33 cellular contexts compared by ENCODE assay signal in genomic region chr11:24216488-24216887, GRCh38.
"Had no signal": no experiment of that assay in that cellular context is flagged by ENCODE, and none has a peak within 500 bp of the region (broad histone marks: within the 10 kb centered on the region; RNA-seq: fewer than 3 reads in every experiment).

No MANE protein-coding gene starts in this region.

- FAIRE-seq: astrocyte, bronchial epithelial cell had no signal

- H3K9me3 ChIP-seq: adrenal gland, ascending aorta, body of pancreas, breast epithelium had no signal

- H3K27me3 ChIP-seq: adrenal gland, ascending aorta, body of pancreas, brain microvascular endothelial cell, breast epithelium, cardiac muscle cell had no signal

- H3K4me3 ChIP-seq: adrenal gland, ascending aorta, body of pancreas, breast epithelium, cardiac muscle cell had no signal

- H3K4me1 ChIP-seq: adrenal gland, ascending aorta, body of pancreas, breast epithelium had no signal

- H3K36me3 ChIP-seq: adrenal gland, ascending aorta, brain microvascular endothelial cell, breast epithelium, cardiac muscle cell had no signal

- DNase-seq: activated effector memory CD4-positive, alpha-beta T cell treated with anti-CD3 and anti-CD28 coated beads, Interleukin-2, amount 50 U/mL, for 16 hours; activated effector memory CD4-positive, alpha-beta T cell treated with Interleukin-2 at 50 U/mL for 16 hours; activated gamma-delta T cell; activated gamma-delta T cell treated with Interleukin-2 at 50 U/mL for 16 hours; activated naive CD4-positive, alpha-beta T cell; activated naive CD4-positive, alpha-beta T cell treated with anti-CD3 and anti-CD28 coated beads for 36 hours; activated naive CD4-positive, alpha-beta T cell treated with anti-CD3 and anti-CD28 coated beads, Interleukin-2, amount 10 ng/mL, durations not matched to agents 7 days and 5 days; activated naive CD4-positive, alpha-beta T cell treated with anti-CD3 and anti-CD28 coated beads, Interleukin-2, amount 50 U/mL, for 16 hours; activated naive CD4-positive, alpha-beta T cell treated with Interleukin-2 at 50 U/mL for 16 hours; activated naive CD8-positive, alpha-beta T cell treated with anti-CD3 and anti-CD28 coated beads for 36 hours; activated naive CD8-positive, alpha-beta T cell treated with anti-CD3 and anti-CD28 coated beads, Interleukin-2, amount 10 ng/mL, durations not matched to agents 7 days and 5 days; activated naive CD8-positive, alpha-beta T cell treated with anti-CD3 and anti-CD28 coated beads, Interleukin-2, amount 50 U/mL, for 24 hours; activated T-cell treated with anti-CD3 and anti-CD28 coated beads, Interleukin-2, amount 50 U/mL, for 24 hours; activated T-cell treated with anti-CD3 and anti-CD28 coated beads, Interleukin-2, amount 50 U/mL, for 4 hours; activated T-cell treated with anti-CD3 and anti-CD28 coated beads, Interleukin-2, amount 50 U/mL, for 48 hours; activated T-cell treated with anti-CD3 and anti-CD28 coated beads, Interleukin-2, amount 50 U/mL, for 72 hours; adrenal gland; amniotic stem cell; amygdala; anterior cingulate cortex; aorta; body of pancreas; brain microvascular endothelial cell; caudate nucleus; central memory CD4-positive, alpha-beta T cell; cerebellar nuclear complex had no signal

- ATAC-seq: activated naive CD4-positive, alpha-beta T cell treated with anti-CD3 and anti-CD28 coated beads, Interleukin-2, amount 50 U/mL, for 72 hours; activated naive CD8-positive, alpha-beta T cell treated with anti-CD3 and anti-CD28 coated beads, Interleukin-2, amount 50 U/mL, for 24 hours; activated T-cell treated with anti-CD3 and anti-CD28 coated beads, Interleukin-2, amount 50 U/mL, for 4 hours; activated T-cell treated with anti-CD3 and anti-CD28 coated beads, Interleukin-2, amount 50 U/mL, for 72 hours; activated T-helper 17 cell treated with anti-CD3 and anti-CD28 coated beads, Interleukin-2, amount 50 U/mL, for 72 hours; body of pancreas had no signal

- H3K27ac ChIP-seq: adrenal gland, ascending aorta, body of pancreas, brain microvascular endothelial cell, breast epithelium, cardiac muscle cell had no signal
